ENCODE assay signal across 8 cellular contexts in genomic region chr4:128288689-128289106, GRCh38. TPM values are rescaled to one million over a fixed set of nuclear protein-coding genes. Genes with fewer than 3 reads are reported as not detected.
DNase-seq lines count a peak whose midpoint lies in the region; ATAC-seq, FAIRE-seq and TF ChIP-seq lines count a peak whose summit lies in the region.

No MANE protein-coding gene starts in this region.

- H3K27me3 ChIP-seq in CD4-positive, alpha-beta memory T cell (ENCODE audit: insufficient read depth, low read length), result no peaks in the 10 kb centered on the region
- H3K27me3 ChIP-seq in SJCRH30, result no peaks in the 10 kb centered on the region

- H3K36me3 Mint-ChIP-seq in CD4-positive, alpha-beta memory T cell, result peaks cover 0 to 10% of the 10 kb centered on the region in 2 donors
- peaks cover 36% of the 10 kb centered on the region for H3K36me3 Mint-ChIP-seq in HFFc6 (ENCODE audit: low read depth)
- no peaks in the 10 kb centered on the region for H3K36me3 Mint-ChIP-seq in memory B cell

- DNase-seq in CD4-positive, alpha-beta memory T cell, result peak; percentile 66 to 79 (median 70)
- DNase-seq in HFFc6 (no peak), SJCRH30 (peak in 1 of 2 experiments; percentile 42), cerebellar cortex (ENCODE audit: low spot score) (peak; percentile 51), memory B cell (ENCODE audit: low spot score in 2 of 2) (peak in 1 of 2 donors; percentile 18), urothelium cell line (ENCODE audit: low spot score) (peak; percentile 6)

- no peak for TF ChIP-seq CTCF in HFFc6 (IDR thresholded peaks at IDR 0.05)

- peak overlapping the region; percentile 80 to 97 (median 96) for H3K27ac Mint-ChIP-seq in CD4-positive, alpha-beta memory T cell
- H3K27ac Mint-ChIP-seq in HFFc6, result peak overlapping the region; percentile 88
- peak overlapping the region; percentile 78 for H3K27ac Mint-ChIP-seq in memory B cell

- intact Hi-C loops in CD4-positive, alpha-beta memory T cell (cut with micrococcal nuclease), result loop anchor here (1.0 to 10.0 kb wide), 5 partner anchors 94 to 521 kb away; partner anchors contain the start of genes ABHD18, JADE1, MFSD8 and PLK4

- H3K4me1 ChIP-seq in CD4-positive, alpha-beta memory T cell (ENCODE audit: insufficient read depth, low read length), result peaks cover 43% of the 10 kb centered on the region
- peaks cover 8% of the 10 kb centered on the region for H3K4me1 ChIP-seq in SJCRH30

- FAIRE-seq in urothelium cell line (lab: Jason Lieb, UNC), result peak; percentile 27

- CTCF ChIA-PET in CD4-positive, alpha-beta memory T cell (lab: Charles Lee; ENCODE audit: partially characterized antibody), result interaction anchor here (1.5 to 2.5 kb wide), 2 partner anchors 48 to 323 kb away, joined by 3 to 6 read pairs; partner anchors contain the start of genes ABHD18 and MFSD8

- peak overlapping the region; percentile 88 for H3K27ac ChIP-seq in CD4-positive, alpha-beta memory T cell (ENCODE audit: low read depth, low read length)
- peak overlapping the region; percentile 74 for H3K27ac ChIP-seq in SJCRH30

- H3K9me3 Mint-ChIP-seq in CD4-positive, alpha-beta memory T cell, result no peaks in the 10 kb centered on the region
- H3K9me3 Mint-ChIP-seq in HFFc6, result no peaks in the 10 kb centered on the region
- H3K9me3 Mint-ChIP-seq in memory B cell, result no peaks in the 10 kb centered on the region

- ATAC-seq in memory B cell (ENCODE audit: low read depth) (no peak), GM21786 (IDR thresholded peaks at IDR 0.05; ENCODE audit: unreplicated experiment) (no peak), GM18511 (IDR thresholded peaks at IDR 0.05; ENCODE audit: unreplicated experiment) (no peak)

- no peaks in the 10 kb centered on the region for H3K27me3 Mint-ChIP-seq in CD4-positive, alpha-beta memory T cell
- H3K27me3 Mint-ChIP-seq in HFFc6 (ENCODE audit: insufficient read depth) (no peaks in the 10 kb centered on the region; the same call in none of the 2 replicates), memory B cell (no peaks in the 10 kb centered on the region)

- H3K4me1 Mint-ChIP-seq in CD4-positive, alpha-beta memory T cell, result peaks cover 22 to 39% (median 28%) of the 10 kb centered on the region in 4 donors
- H3K4me1 Mint-ChIP-seq in HFFc6 (ENCODE audit: low read depth) (peaks cover 34% of the 10 kb centered on the region), memory B cell (peaks cover 18% of the 10 kb centered on the region)

- POLR2A ChIA-PET in CD4-positive, alpha-beta memory T cell (lab: Charles Lee; ENCODE audit: partially characterized antibody), result interaction anchor here (0.7 to 3.9 kb wide), 8 partner anchors 9 to 805 kb away, joined by 3 to 20 read pairs (median 5); partner anchors contain the start of genes ABHD18, LARP1B, MFSD8 and PLK4

- no peaks in the 10 kb centered on the region for H3K36me3 ChIP-seq in CD4-positive, alpha-beta memory T cell (ENCODE audit: insufficient read depth, low read length)
- peaks cover 10% of the 10 kb centered on the region; the same call in 1 of the 2 replicates for H3K36me3 ChIP-seq in SJCRH30

- peak overlapping the region; percentile 81 to 91 (median 88) for H3K4me3 Mint-ChIP-seq in CD4-positive, alpha-beta memory T cell
- peak overlapping the region; percentile 95 for H3K4me3 Mint-ChIP-seq in HFFc6
- peak overlapping the region; percentile 83 for H3K4me3 Mint-ChIP-seq in memory B cell

- peak overlapping the region; percentile 33 to 87 for H3K4me3 ChIP-seq in CD4-positive, alpha-beta memory T cell (ENCODE audit: low read length in 2 of 2)
- H3K4me3 ChIP-seq in SJCRH30, result peak overlapping the region; percentile 69

- no peaks in the 10 kb centered on the region for H3K9me3 ChIP-seq in CD4-positive, alpha-beta memory T cell (ENCODE audit: control insufficient read depth in 1 of 2, low read length in 2 of 2)
- H3K9me3 ChIP-seq in SJCRH30 (replicated peaks), result no peaks in the 10 kb centered on the region

RNA-seq across cellular contexts. Expression of gene PGRMC2, which starts 1.1 kb away (rescaled TPM):
- total RNA-seq in CD4-positive, alpha-beta memory T cell, result 10 to 100 TPM; 42.6 to 49.6 TPM
- polyA plus RNA-seq in CD4-positive, alpha-beta memory T cell, result 10 to 100 TPM; 16.5 to 21.3 TPM
- 100 to 1,000 TPM; 116 to 185 (median 129) TPM for total RNA-seq in HFFc6 (2021; fragmentation: NEBNext Ultra II Directional; extraction: Animal tissue kit (Norgen Biotek cat#: 25700))
- total RNA-seq in SJCRH30 (2014; rRNA removed; shearing (Covaris generic)), result 17.9 and 20.2 TPM in 2 replicates
